8 cellular contexts compared by ENCODE assay signal in genomic region chr4:118835896-118836762, GRCh38. TPM values are rescaled to one million over a fixed set of nuclear protein-coding genes. Genes with fewer than 3 reads are reported as not detected.
DNase-seq lines count a peak whose midpoint lies in the region; ATAC-seq and TF ChIP-seq lines count a peak whose summit lies in the region.

A gene with protein sequence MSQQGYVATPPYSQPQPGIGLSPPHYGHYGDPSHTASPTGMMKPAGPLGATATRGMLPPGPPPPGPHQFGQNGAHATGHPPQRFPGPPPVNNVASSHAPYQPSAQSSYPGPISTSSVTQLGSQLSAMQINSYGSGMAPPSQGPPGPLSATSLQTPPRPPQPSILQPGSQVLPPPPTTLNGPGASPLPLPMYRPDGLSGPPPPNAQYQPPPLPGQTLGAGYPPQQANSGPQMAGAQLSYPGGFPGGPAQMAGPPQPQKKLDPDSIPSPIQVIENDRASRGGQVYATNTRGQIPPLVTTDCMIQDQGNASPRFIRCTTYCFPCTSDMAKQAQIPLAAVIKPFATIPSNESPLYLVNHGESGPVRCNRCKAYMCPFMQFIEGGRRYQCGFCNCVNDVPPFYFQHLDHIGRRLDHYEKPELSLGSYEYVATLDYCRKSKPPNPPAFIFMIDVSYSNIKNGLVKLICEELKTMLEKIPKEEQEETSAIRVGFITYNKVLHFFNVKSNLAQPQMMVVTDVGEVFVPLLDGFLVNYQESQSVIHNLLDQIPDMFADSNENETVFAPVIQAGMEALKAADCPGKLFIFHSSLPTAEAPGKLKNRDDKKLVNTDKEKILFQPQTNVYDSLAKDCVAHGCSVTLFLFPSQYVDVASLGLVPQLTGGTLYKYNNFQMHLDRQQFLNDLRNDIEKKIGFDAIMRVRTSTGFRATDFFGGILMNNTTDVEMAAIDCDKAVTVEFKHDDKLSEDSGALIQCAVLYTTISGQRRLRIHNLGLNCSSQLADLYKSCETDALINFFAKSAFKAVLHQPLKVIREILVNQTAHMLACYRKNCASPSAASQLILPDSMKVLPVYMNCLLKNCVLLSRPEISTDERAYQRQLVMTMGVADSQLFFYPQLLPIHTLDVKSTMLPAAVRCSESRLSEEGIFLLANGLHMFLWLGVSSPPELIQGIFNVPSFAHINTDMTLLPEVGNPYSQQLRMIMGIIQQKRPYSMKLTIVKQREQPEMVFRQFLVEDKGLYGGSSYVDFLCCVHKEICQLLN (minus strand): TSS chr4:118836126. CDS start chr4:118833696, 2,430 bp downstream.

- H3K27me3 ChIP-seq in DND-41 (ENCODE audit: insufficient read depth, low read length, poor library complexity) = no peaks in the 10 kb centered on the region

- peak; percentile 10 for TF ChIP-seq CTCF in DND-41 (IDR thresholded peaks at IDR 0.05; ENCODE audit: borderline replicate concordance, extremely low read depth, low read length, poor library complexity, severe bottlenecking)
- TF ChIP-seq CTCF in fibroblast of pulmonary artery (IDR thresholded peaks at IDR 0.05; ENCODE audit: low read length, missing control alignments) = no peak

- ATAC-seq in DND-41 (ENCODE audit: insufficient read depth, low read depth) = peak; percentile 82
- ATAC-seq in GM21717 (IDR thresholded peaks at IDR 0.05; ENCODE audit: unreplicated experiment) = peak; percentile 80
- peak; percentile 93 to 95 for ATAC-seq in natural killer cell treated with Interleukin-12 subunit alpha and Interleukin-12 subunit beta and Interleukin-15 and Interleukin-18, amount 100 ng/mL, for 72 hours
- peak; percentile 87 for ATAC-seq in stimulated activated naive CD8-positive, alpha-beta T cell treated with anti-CD3 and anti-CD28 coated beads, Interleukin-15, Interleukin-2, amounts not matched to agents 100 U/mL and 50 U/mL, for 24 hours

- H3K4me1 Mint-ChIP-seq in activated T-helper 2 cell treated with anti-CD3 and anti-CD28 coated beads, Interferon-gamma antibody, Interleukin-2, Interleukin-4, amounts not matched to agents 10 μg/mL and 5 μg/mL and 100 μg/mL, durations not matched to agents 14 hours and 24 hours and 36 hours (ENCODE audit: low read depth) = peaks cover 26% of the 10 kb centered on the region
- H3K4me1 Mint-ChIP-seq in natural killer cell treated with Interleukin-12 subunit alpha and Interleukin-12 subunit beta and Interleukin-15 and Interleukin-18, amount 100 ng/mL, for 72 hours (ENCODE audit: low read depth in 2 of 2) = peaks cover 24 to 32% of the 10 kb centered on the region in 2 donors

- peaks cover 23% of the 10 kb centered on the region for H3K79me2 ChIP-seq in DND-41 (ENCODE audit: insufficient read depth, low read length)

- H3K27ac Mint-ChIP-seq in activated T-helper 2 cell treated with anti-CD3 and anti-CD28 coated beads, Interferon-gamma antibody, Interleukin-2, Interleukin-4, amounts not matched to agents 10 μg/mL and 5 μg/mL and 100 μg/mL, durations not matched to agents 14 hours and 24 hours and 36 hours = peak within 1 kb of the TSS; percentile 99
- H3K27ac Mint-ChIP-seq in natural killer cell treated with Interleukin-12 subunit alpha and Interleukin-12 subunit beta and Interleukin-15 and Interleukin-18, amount 100 ng/mL, for 72 hours = peak within 1 kb of the TSS; percentile 88 to 98

- H3K9ac ChIP-seq in DND-41 (ENCODE audit: low read depth, low read length) = peak within 1 kb of the TSS; percentile 76

- no peaks in the 10 kb centered on the region for H3K9me3 ChIP-seq in DND-41 (ENCODE audit: insufficient read depth, low read length, severe bottlenecking)

- DNase-seq in DND-41 (peak; percentile 83), RPMI8226 (peak; percentile 87), fibroblast of pulmonary artery (ENCODE audit: low read depth) (peak; percentile 89)
- DNase-seq in Jurkat, Clone E6-1 (ENCODE audit: low read depth, low spot score) = peak; percentile 54
- DNase-seq in activated T-helper 2 cell treated with anti-CD3 and anti-CD28 coated beads, Interferon-gamma antibody, Interleukin-2, Interleukin-4, amounts not matched to agents 10 μg/mL and 5 μg/mL and 100 μg/mL, durations not matched to agents 14 hours and 24 hours and 36 hours (ENCODE audit: low spot score) = peak; percentile 83
- DNase-seq in natural killer cell treated with Interleukin-12 subunit alpha and Interleukin-12 subunit beta and Interleukin-15 and Interleukin-18, amount 100 ng/mL, for 72 hours (ENCODE audit: low spot score) = peak; percentile 93
- peak; percentile 91 for DNase-seq in stimulated activated naive CD8-positive, alpha-beta T cell treated with anti-CD3 and anti-CD28 coated beads, Interleukin-15, Interleukin-2, amounts not matched to agents 100 U/mL and 50 U/mL, for 24 hours

- peak within 1 kb of the TSS; percentile 100 for H3K4me3 Mint-ChIP-seq in activated T-helper 2 cell treated with anti-CD3 and anti-CD28 coated beads, Interferon-gamma antibody, Interleukin-2, Interleukin-4, amounts not matched to agents 10 μg/mL and 5 μg/mL and 100 μg/mL, durations not matched to agents 14 hours and 24 hours and 36 hours (ENCODE audit: low read depth)
- peak within 1 kb of the TSS; percentile 96 for H3K4me3 Mint-ChIP-seq in natural killer cell treated with Interleukin-12 subunit alpha and Interleukin-12 subunit beta and Interleukin-15 and Interleukin-18, amount 100 ng/mL, for 72 hours

- H3K27me3 Mint-ChIP-seq in activated T-helper 2 cell treated with anti-CD3 and anti-CD28 coated beads, Interferon-gamma antibody, Interleukin-2, Interleukin-4, amounts not matched to agents 10 μg/mL and 5 μg/mL and 100 μg/mL, durations not matched to agents 14 hours and 24 hours and 36 hours (ENCODE audit: low read depth) = peaks cover 8% of the 10 kb centered on the region
- H3K27me3 Mint-ChIP-seq in natural killer cell treated with Interleukin-12 subunit alpha and Interleukin-12 subunit beta and Interleukin-15 and Interleukin-18, amount 100 ng/mL, for 72 hours = peaks cover 9 to 11% of the 10 kb centered on the region in 2 donors

- H3K27ac ChIP-seq in DND-41 (ENCODE audit: low read length) = peak within 1 kb of the TSS; percentile 69

- H3K9me3 Mint-ChIP-seq in activated T-helper 2 cell treated with anti-CD3 and anti-CD28 coated beads, Interferon-gamma antibody, Interleukin-2, Interleukin-4, amounts not matched to agents 10 μg/mL and 5 μg/mL and 100 μg/mL, durations not matched to agents 14 hours and 24 hours and 36 hours = no peaks in the 10 kb centered on the region
- no peaks in the 10 kb centered on the region for H3K9me3 Mint-ChIP-seq in natural killer cell treated with Interleukin-12 subunit alpha and Interleukin-12 subunit beta and Interleukin-15 and Interleukin-18, amount 100 ng/mL, for 72 hours

- intact Hi-C loops in activated T-helper 2 cell treated with anti-CD3 and anti-CD28 coated beads, Interferon-gamma antibody, Interleukin-2, Interleukin-4, amounts not matched to agents 10 μg/mL and 5 μg/mL and 100 μg/mL, durations not matched to agents 14 hours and 24 hours and 36 hours (cut with micrococcal nuclease) = loop anchor here (2.0 to 10.0 kb wide), 5 partner anchors 15 to 559 kb away; partner anchors contain the start of genes METTL14 and USP53

- H3K4me3 ChIP-seq in DND-41 (ENCODE audit: low read depth in 1 of 2, low read length in 2 of 2) (peak within 1 kb of the TSS; percentile 38 to 65; a peak in 3 of 4 replicates), fibroblast of pulmonary artery (replicated peaks; ENCODE audit: low read depth, low read length) (peak within 1 kb of the TSS; percentile 80)
- peak within 1 kb of the TSS; percentile 75 for H3K4me3 ChIP-seq in Jurkat, Clone E6-1 (ENCODE audit: low read length)

- H2AFZ ChIP-seq in DND-41 (ENCODE audit: low read depth, low read length) = peak within 1 kb of the TSS; percentile 96

- no peaks in the 10 kb centered on the region for H4K20me1 ChIP-seq in DND-41 (ENCODE audit: insufficient read depth, low read length)

- H3K4me1 ChIP-seq in DND-41 (ENCODE audit: insufficient read depth, low read length) = peaks cover 28% of the 10 kb centered on the region

- peaks cover 28% of the 10 kb centered on the region for H3K36me3 Mint-ChIP-seq in activated T-helper 2 cell treated with anti-CD3 and anti-CD28 coated beads, Interferon-gamma antibody, Interleukin-2, Interleukin-4, amounts not matched to agents 10 μg/mL and 5 μg/mL and 100 μg/mL, durations not matched to agents 14 hours and 24 hours and 36 hours (ENCODE audit: low read depth)
- H3K36me3 Mint-ChIP-seq in natural killer cell treated with Interleukin-12 subunit alpha and Interleukin-12 subunit beta and Interleukin-15 and Interleukin-18, amount 100 ng/mL, for 72 hours = peaks cover 19% of the 10 kb centered on the region

- peak within 1 kb of the TSS; percentile 83 for H3K4me2 ChIP-seq in DND-41 (ENCODE audit: insufficient read depth, low read length)

- H3K36me3 ChIP-seq in DND-41 (ENCODE audit: insufficient read depth, low read length) = peaks cover 22% of the 10 kb centered on the region

RNA-seq across cellular contexts. Expression of the gene that starts here (rescaled TPM):
- polyA plus RNA-seq in Jurkat, Clone E6-1 (2012; ENCODE audit: insufficient read depth, insufficient read length) = 22.8 TPM
- total RNA-seq in activated T-helper 2 cell treated with anti-CD3 and anti-CD28 coated beads, Interferon-gamma antibody, Interleukin-2, Interleukin-4, amounts not matched to agents 10 μg/mL and 5 μg/mL and 100 μg/mL, durations not matched to agents 14 hours and 24 hours and 36 hours = 54.8 and 60.0 TPM in 2 replicates
- 10 to 100 TPM; 76.7 to 89.9 TPM for total RNA-seq in natural killer cell treated with Interleukin-12 subunit alpha and Interleukin-12 subunit beta and Interleukin-15 and Interleukin-18, amount 100 ng/mL, for 72 hours

Comparison
In these comparisons a context has a peak if more than half of its experiments do, and no peak if none do; other contexts are left out.
1. Peak in every context shown above with its lines: DNase-seq, ATAC-seq, H3K4me3 ChIP-seq and H3K27ac ChIP-seq.